ENCODE assay signal across 9 cellular contexts in the genomic region with DNA sequence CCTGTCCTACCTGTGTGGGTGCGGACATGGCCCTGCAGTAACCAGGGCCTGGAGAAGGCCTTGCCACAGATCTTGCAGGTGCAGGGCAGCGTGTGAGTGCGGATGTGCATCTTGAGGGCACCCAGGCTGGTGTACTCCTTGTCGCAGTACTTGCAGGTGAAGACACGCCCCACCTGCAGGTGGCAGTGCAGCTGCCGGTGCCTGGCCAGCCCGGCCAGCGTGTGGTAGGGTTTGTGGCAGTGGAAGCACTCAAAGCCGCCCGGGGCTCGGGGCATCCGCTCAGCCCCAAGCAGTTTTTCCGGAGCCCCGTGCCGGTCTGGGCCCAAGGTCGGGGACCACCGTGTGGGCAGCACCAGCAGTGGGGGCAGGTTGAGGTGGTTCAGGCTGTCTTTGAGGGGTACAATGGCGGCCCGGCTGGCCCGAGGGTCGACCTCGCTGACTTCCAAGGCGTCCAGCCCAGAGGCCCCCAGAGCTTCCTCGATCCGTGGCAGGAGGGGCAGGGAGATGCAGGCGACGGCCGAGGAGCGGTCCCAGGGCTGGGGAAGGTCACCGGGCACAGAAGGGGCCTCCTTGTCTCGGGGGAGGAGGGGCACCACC. TPM values are rescaled to one million over a fixed set of nuclear protein-coding genes. Genes with fewer than 3 reads are reported as not detected.
A peak's percentile ranks its signal among the peaks of the same experiment; 100 is the strongest.
DNase-seq lines count a peak whose midpoint lies in the region; ATAC-seq and TF ChIP-seq lines count a peak whose summit lies in the region.
"Had no signal": no experiment of that assay in that cellular context is flagged by ENCODE, and none has a peak within 500 bp of the region (broad histone marks: within the 10 kb centered on the region; RNA-seq: fewer than 3 reads in every experiment).

No MANE protein-coding gene starts in this region.

- CTCF ChIA-PET in activated CD4-positive, alpha-beta memory T cell treated with anti-CD3 and anti-CD28 coated beads, Interleukin-2, amount 10 ng/mL, durations not matched to agents 7 days and 5 days (lab: Charles Lee) = interaction anchor here (0.8 to 4.5 kb wide), 5 partner anchors 21 to 111 kb away, joined by 4 to 26 read pairs (median 5); a partner anchor contains a TSS

- TF ChIP-seq POLR2A in upper lobe of left lung (IDR thresholded peaks at IDR 0.05) = no peak

- H3K9ac ChIP-seq in DND-41 (ENCODE audit: low read depth, low read length) = no peak overlapping the region

- H3K4me3 Mint-ChIP-seq in activated CD4-positive, alpha-beta memory T cell treated with anti-CD3 and anti-CD28 coated beads, Interleukin-2, amount 10 ng/mL, durations not matched to agents 7 days and 5 days = peak overlapping the region; percentile 68

- no peak for TF ChIP-seq EP300 in upper lobe of left lung (IDR thresholded peaks at IDR 0.05)

- H3K36me3 ChIP-seq in DND-41 (ENCODE audit: insufficient read depth, low read length) = no peaks in the 10 kb centered on the region
- peaks cover 0 to 3% (median 0%) of the 10 kb centered on the region in 4 donors for H3K36me3 ChIP-seq in upper lobe of left lung

- no peak overlapping the region for H3K4me2 ChIP-seq in DND-41 (ENCODE audit: insufficient read depth, low read length)

- no peak overlapping the region for H2AFZ ChIP-seq in DND-41 (ENCODE audit: low read depth, low read length)

- ATAC-seq in DND-41 (ENCODE audit: insufficient read depth, low read depth) (no peak), HG02943 (IDR thresholded peaks at IDR 0.05; ENCODE audit: low read depth, unreplicated experiment) (peak; percentile 20), foreskin keratinocyte (no peak), upper lobe of left lung (ENCODE audit: low FRiP score in 2 of 2) (no peak), GM19351 (IDR thresholded peaks at IDR 0.05; ENCODE audit: unreplicated experiment) (no peak)

- H3K27me3 ChIP-seq in DND-41 (ENCODE audit: insufficient read depth, low read length, poor library complexity) = peaks cover 11% of the 10 kb centered on the region
- H3K27me3 ChIP-seq in foreskin keratinocyte = peaks cover 61% of the 10 kb centered on the region
- peaks cover 0 to 8% (median 2%) of the 10 kb centered on the region in 4 donors for H3K27me3 ChIP-seq in upper lobe of left lung

- no peaks in the 10 kb centered on the region for H3K9me3 ChIP-seq in DND-41 (ENCODE audit: insufficient read depth, low read length, severe bottlenecking)
- H3K9me3 ChIP-seq in upper lobe of left lung = no peaks in the 10 kb centered on the region

- H3K27me3 Mint-ChIP-seq in activated CD4-positive, alpha-beta memory T cell treated with anti-CD3 and anti-CD28 coated beads, Interleukin-2, amount 10 ng/mL, durations not matched to agents 7 days and 5 days = no peaks in the 10 kb centered on the region

- peaks cover 41% of the 10 kb centered on the region for H3K4me1 Mint-ChIP-seq in activated CD4-positive, alpha-beta memory T cell treated with anti-CD3 and anti-CD28 coated beads, Interleukin-2, amount 10 ng/mL, durations not matched to agents 7 days and 5 days

- no peaks in the 10 kb centered on the region for H3K9me3 Mint-ChIP-seq in activated CD4-positive, alpha-beta memory T cell treated with anti-CD3 and anti-CD28 coated beads, Interleukin-2, amount 10 ng/mL, durations not matched to agents 7 days and 5 days

- TF ChIP-seq CTCF in DND-41 (IDR thresholded peaks at IDR 0.05; ENCODE audit: borderline replicate concordance, extremely low read depth, low read length, poor library complexity, severe bottlenecking) (peak; percentile 47), foreskin keratinocyte (conservative IDR thresholded peaks at IDR 0.05) (peak; percentile 64), upper lobe of left lung (IDR thresholded peaks at IDR 0.05) (peak in 5 of 6 experiments; percentile 13 to 47 (median 40))

- H3K4me1 ChIP-seq in DND-41 (ENCODE audit: insufficient read depth, low read length) = peaks cover 8% of the 10 kb centered on the region
- no peaks in the 10 kb centered on the region for H3K4me1 ChIP-seq in foreskin keratinocyte
- H3K4me1 ChIP-seq in upper lobe of left lung = peaks cover 13 to 40% (median 28%) of the 10 kb centered on the region in 4 donors

- peak overlapping the region; percentile 92 for H3K27ac Mint-ChIP-seq in activated CD4-positive, alpha-beta memory T cell treated with anti-CD3 and anti-CD28 coated beads, Interleukin-2, amount 10 ng/mL, durations not matched to agents 7 days and 5 days

- H3K36me3 Mint-ChIP-seq in activated CD4-positive, alpha-beta memory T cell treated with anti-CD3 and anti-CD28 coated beads, Interleukin-2, amount 10 ng/mL, durations not matched to agents 7 days and 5 days (ENCODE audit: low read depth) = peaks cover 29% of the 10 kb centered on the region

- POLR2A ChIA-PET in activated CD4-positive, alpha-beta memory T cell treated with anti-CD3 and anti-CD28 coated beads, Interleukin-2, amount 10 ng/mL, durations not matched to agents 7 days and 5 days (lab: Charles Lee) = interaction anchor here (0.8 to 4.2 kb wide), 6 partner anchors 12 to 125 kb away, joined by 3 to 48 read pairs (median 4); no protein-coding TSS in a partner anchor

- H3K27ac ChIP-seq in DND-41 (ENCODE audit: low read length) (no peak overlapping the region), foreskin keratinocyte (no peak overlapping the region), upper lobe of left lung (peak overlapping the region in 3 of 4 donors; percentile 42 to 84 (median 65))

- WGBS in upper lobe of left lung, 2 donors = 67 to 79% methylated on average over 3 to 31 of the region's 31 CpGs

- H3K4me3 ChIP-seq in DND-41 (ENCODE audit: low read depth in 1 of 2, low read length in 2 of 2) (no peak overlapping the region), upper lobe of left lung (no peak overlapping the region)

- no peak for DNase-seq in DND-41
- peak; percentile 67 for DNase-seq in activated CD4-positive, alpha-beta memory T cell treated with anti-CD3 and anti-CD28 coated beads, Interleukin-2, amount 10 ng/mL, durations not matched to agents 7 days and 5 days
- DNase-seq in foreskin keratinocyte = no peak
- peak in 1 of 2 donors; percentile 87 for DNase-seq in upper lobe of left lung
- no peak for DNase-seq in activated CD4-positive, CD25-positive, alpha-beta regulatory T cell treated with anti-CD3 and anti-CD28 coated beads, Interleukin-2, amount 50 U/mL, for 72 hours
- no peak for DNase-seq in SHP77 treated with DMSO at 0.1 percent for 48 hours (lab: John Stamatoyannopoulos, UW)

- H4K20me1 ChIP-seq in DND-41 (ENCODE audit: insufficient read depth, low read length) = peaks cover 23% of the 10 kb centered on the region

- no peaks in the 10 kb centered on the region for H3K79me2 ChIP-seq in DND-41 (ENCODE audit: insufficient read depth, low read length)

RNA-seq across cellular contexts. Expression of a gene that starts 5.1 kb away (rescaled TPM):
- total RNA-seq in activated CD4-positive, alpha-beta memory T cell treated with anti-CD3 and anti-CD28 coated beads, Interleukin-2, amount 10 ng/mL, durations not matched to agents 7 days and 5 days = 10 to 100 TPM; 16.5 to 16.6 TPM
- not detected in 2 replicates for total RNA-seq in foreskin keratinocyte
- polyA plus RNA-seq in foreskin keratinocyte = 0.06 and 0.09 TPM in 2 replicates
- 1 to 10 TPM in 4 of 6 donors, under 1 TPM in 1, not detected in 1; 0.78 to 8.1 (median 7.0) TPM for total RNA-seq in upper lobe of left lung
- total RNA-seq: M059J had no signal

RNA-seq across cellular contexts. Expression of a gene that starts 18.3 kb away (rescaled TPM):
- total RNA-seq in activated CD4-positive, alpha-beta memory T cell treated with anti-CD3 and anti-CD28 coated beads, Interleukin-2, amount 10 ng/mL, durations not matched to agents 7 days and 5 days = 100 to 1,000 TPM; 134 to 139 TPM
- total RNA-seq in foreskin keratinocyte (240 and 305 TPM in 2 replicates), upper lobe of left lung (100 to 1,000 TPM in 2 of 6 donors, 10 to 100 TPM in 4; 38.1 to 114 (median 90.5) TPM)
- 317 and 391 TPM in 2 replicates for polyA plus RNA-seq in foreskin keratinocyte

RNA-seq across cellular contexts. Expression of a gene that starts 25.0 kb away (rescaled TPM):
- 100 to 1,000 TPM; 155 to 156 TPM for total RNA-seq in activated CD4-positive, alpha-beta memory T cell treated with anti-CD3 and anti-CD28 coated beads, Interleukin-2, amount 10 ng/mL, durations not matched to agents 7 days and 5 days
- total RNA-seq in foreskin keratinocyte = 7.6 and 7.8 TPM in 2 replicates
- polyA plus RNA-seq in foreskin keratinocyte = 7.8 and 8.1 TPM in 2 replicates
- total RNA-seq in upper lobe of left lung = 100 to 1,000 TPM in 1 of 6 donors, 10 to 100 TPM in 5; 23.2 to 101 (median 64.6) TPM

RNA-seq across cellular contexts. Expression of a gene that starts 25.1 kb away (rescaled TPM):
- total RNA-seq in activated CD4-positive, alpha-beta memory T cell treated with anti-CD3 and anti-CD28 coated beads, Interleukin-2, amount 10 ng/mL, durations not matched to agents 7 days and 5 days = 10 to 100 TPM; 16.5 to 17.3 TPM
- total RNA-seq in foreskin keratinocyte = 16.6 and 26.3 TPM in 2 replicates
- 23.3 and 26.3 TPM in 2 replicates for polyA plus RNA-seq in foreskin keratinocyte
- 10 to 100 TPM in 5 of 6 donors, 1 to 10 TPM in 1; 9.4 to 31.4 (median 20.6) TPM for total RNA-seq in upper lobe of left lung

RNA-seq across cellular contexts. Expression of a gene that starts 30.3 kb away (rescaled TPM):
- 100 to 1,000 TPM; 580 to 588 TPM for total RNA-seq in activated CD4-positive, alpha-beta memory T cell treated with anti-CD3 and anti-CD28 coated beads, Interleukin-2, amount 10 ng/mL, durations not matched to agents 7 days and 5 days
- total RNA-seq in foreskin keratinocyte (19.1 and 28.2 TPM in 2 replicates), upper lobe of left lung (100 to 1,000 TPM; 213 to 472 (median 322) TPM)
- 26.0 and 37.7 TPM in 2 replicates for polyA plus RNA-seq in foreskin keratinocyte
- total RNA-seq: M059J had no signal

Comparison
In these comparisons a context has a peak if more than half of its experiments do, and no peak if none do; other contexts are left out.
1. H3K27ac ChIP-seq: peak in upper lobe of left lung (3 of 4); none in DND-41 (single experiment) and foreskin keratinocyte (single experiment).
2. Peak in every context shown above with its lines, with median percentiles within 50 percentile points of each other: CTCF ChIP-seq.